ENCODE assay signal across 1 cellular context in the genomic region with DNA sequence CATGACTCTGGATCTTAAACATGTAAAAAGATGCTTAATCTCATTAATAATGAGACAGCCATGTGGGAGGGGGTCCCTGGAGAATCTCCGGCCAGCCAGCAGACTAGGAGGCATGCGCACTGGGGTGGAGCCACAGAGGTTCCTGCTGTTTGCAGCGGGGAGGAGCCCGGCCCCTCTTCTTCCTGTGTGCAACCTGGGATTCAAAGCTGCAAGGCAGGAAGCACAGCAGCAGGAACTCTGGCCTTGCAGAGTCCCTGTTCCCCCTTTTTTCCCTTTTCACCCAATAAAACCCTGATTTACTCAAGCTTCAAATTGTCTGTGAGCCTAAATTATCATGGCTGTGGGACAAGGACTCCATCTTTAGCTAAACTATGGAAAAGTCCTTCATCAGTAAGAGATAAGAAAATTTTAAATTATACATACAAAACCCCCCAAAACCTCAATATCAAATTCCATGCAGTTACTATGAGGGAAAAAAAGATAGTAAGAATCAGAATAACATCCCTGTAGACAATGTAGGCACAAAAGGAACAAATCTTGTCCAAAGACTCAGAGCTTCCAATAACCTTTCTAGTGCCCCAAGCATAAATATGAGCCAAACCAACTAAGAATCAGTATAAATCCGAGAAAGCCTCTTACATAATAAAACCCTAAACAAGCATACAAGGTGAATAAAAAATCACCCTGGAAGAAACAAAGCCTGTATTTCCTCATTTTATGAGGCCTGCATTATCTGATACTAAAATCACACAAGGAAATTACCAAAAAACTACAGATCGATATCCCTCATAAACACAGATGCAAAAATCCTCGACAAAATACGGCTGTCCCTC.
TF ChIP-seq lines count a peak whose summit lies in the region.

No MANE protein-coding gene starts in this region.

TF ChIP-seq in HEK293, 187 proteins besides CTCF, POLR2A, EP300 and RAD21 (continued from another document):
- TF ChIP-seq, protein P1, sequence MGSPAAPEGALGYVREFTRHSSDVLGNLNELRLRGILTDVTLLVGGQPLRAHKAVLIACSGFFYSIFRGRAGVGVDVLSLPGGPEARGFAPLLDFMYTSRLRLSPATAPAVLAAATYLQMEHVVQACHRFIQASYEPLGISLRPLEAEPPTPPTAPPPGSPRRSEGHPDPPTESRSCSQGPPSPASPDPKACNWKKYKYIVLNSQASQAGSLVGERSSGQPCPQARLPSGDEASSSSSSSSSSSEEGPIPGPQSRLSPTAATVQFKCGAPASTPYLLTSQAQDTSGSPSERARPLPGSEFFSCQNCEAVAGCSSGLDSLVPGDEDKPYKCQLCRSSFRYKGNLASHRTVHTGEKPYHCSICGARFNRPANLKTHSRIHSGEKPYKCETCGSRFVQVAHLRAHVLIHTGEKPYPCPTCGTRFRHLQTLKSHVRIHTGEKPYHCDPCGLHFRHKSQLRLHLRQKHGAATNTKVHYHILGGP (tag by site-specific recombination; IDR thresholded peaks at IDR 0.05) = no peak
- no peak for TF ChIP-seq ZNF701 (tag by site-specific recombination; IDR thresholded peaks at IDR 0.05)
- TF ChIP-seq, protein P2, sequence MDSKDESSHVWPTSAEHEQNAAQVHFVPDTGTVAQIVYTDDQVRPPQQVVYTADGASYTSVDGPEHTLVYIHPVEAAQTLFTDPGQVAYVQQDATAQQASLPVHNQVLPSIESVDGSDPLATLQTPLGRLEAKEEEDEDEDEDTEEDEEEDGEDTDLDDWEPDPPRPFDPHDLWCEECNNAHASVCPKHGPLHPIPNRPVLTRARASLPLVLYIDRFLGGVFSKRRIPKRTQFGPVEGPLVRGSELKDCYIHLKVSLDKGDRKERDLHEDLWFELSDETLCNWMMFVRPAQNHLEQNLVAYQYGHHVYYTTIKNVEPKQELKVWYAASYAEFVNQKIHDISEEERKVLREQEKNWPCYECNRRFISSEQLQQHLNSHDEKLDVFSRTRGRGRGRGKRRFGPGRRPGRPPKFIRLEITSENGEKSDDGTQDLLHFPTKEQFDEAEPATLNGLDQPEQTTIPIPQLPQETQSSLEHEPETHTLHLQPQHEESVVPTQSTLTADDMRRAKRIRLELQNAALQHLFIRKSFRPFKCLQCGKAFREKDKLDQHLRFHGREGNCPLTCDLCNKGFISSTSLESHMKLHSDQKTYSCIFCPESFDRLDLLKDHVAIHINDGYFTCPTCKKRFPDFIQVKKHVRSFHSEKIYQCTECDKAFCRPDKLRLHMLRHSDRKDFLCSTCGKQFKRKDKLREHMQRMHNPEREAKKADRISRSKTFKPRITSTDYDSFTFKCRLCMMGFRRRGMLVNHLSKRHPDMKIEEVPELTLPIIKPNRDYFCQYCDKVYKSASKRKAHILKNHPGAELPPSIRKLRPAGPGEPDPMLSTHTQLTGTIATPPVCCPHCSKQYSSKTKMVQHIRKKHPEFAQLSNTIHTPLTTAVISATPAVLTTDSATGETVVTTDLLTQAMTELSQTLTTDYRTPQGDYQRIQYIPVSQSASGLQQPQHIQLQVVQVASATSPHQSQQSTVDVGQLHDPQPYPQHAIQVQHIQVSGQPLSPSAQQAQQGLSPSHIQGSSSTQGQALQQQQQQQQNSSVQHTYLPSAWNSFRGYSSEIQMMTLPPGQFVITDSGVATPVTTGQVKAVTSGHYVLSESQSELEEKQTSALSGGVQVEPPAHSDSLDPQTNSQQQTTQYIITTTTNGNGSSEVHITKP (tag by site-specific recombination; IDR thresholded peaks at IDR 0.05) = peak; percentile 93
- peak; percentile 69; the same call in 1 of the 2 replicates for TF ChIP-seq IKZF3 (tag by site-specific recombination; IDR thresholded peaks at IDR 0.05)
- TF ChIP-seq, protein P3, sequence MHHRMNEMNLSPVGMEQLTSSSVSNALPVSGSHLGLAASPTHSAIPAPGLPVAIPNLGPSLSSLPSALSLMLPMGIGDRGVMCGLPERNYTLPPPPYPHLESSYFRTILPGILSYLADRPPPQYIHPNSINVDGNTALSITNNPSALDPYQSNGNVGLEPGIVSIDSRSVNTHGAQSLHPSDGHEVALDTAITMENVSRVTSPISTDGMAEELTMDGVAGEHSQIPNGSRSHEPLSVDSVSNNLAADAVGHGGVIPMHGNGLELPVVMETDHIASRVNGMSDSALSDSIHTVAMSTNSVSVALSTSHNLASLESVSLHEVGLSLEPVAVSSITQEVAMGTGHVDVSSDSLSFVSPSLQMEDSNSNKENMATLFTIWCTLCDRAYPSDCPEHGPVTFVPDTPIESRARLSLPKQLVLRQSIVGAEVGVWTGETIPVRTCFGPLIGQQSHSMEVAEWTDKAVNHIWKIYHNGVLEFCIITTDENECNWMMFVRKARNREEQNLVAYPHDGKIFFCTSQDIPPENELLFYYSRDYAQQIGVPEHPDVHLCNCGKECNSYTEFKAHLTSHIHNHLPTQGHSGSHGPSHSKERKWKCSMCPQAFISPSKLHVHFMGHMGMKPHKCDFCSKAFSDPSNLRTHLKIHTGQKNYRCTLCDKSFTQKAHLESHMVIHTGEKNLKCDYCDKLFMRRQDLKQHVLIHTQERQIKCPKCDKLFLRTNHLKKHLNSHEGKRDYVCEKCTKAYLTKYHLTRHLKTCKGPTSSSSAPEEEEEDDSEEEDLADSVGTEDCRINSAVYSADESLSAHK (tag by site-specific recombination; IDR thresholded peaks at IDR 0.05) = no peak
- no peak for TF ChIP-seq ZNF112 (tag by site-specific recombination; IDR thresholded peaks at IDR 0.05)
- TF ChIP-seq ZBTB20 (tag by site-specific recombination; IDR thresholded peaks at IDR 0.05) = peak; percentile 93
- TF ChIP-seq ZSCAN30 (tag by site-specific recombination; IDR thresholded peaks at IDR 0.05) = no peak
- no peak for TF ChIP-seq ZNF560 (tag by site-specific recombination; IDR thresholded peaks at IDR 0.05; ENCODE audit: borderline replicate concordance)
- TF ChIP-seq ZNF664 (tag by site-specific recombination; IDR thresholded peaks at IDR 0.05) = no peak
- TF ChIP-seq, protein P4, sequence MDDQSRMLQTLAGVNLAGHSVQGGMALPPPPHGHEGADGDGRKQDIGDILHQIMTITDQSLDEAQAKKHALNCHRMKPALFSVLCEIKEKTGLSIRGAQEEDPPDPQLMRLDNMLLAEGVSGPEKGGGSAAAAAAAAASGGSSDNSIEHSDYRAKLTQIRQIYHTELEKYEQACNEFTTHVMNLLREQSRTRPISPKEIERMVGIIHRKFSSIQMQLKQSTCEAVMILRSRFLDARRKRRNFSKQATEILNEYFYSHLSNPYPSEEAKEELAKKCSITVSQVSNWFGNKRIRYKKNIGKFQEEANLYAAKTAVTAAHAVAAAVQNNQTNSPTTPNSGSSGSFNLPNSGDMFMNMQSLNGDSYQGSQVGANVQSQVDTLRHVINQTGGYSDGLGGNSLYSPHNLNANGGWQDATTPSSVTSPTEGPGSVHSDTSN (CRISPR knock-in tag; IDR thresholded peaks at IDR 0.05) = no peak
- TF ChIP-seq, protein P5, sequence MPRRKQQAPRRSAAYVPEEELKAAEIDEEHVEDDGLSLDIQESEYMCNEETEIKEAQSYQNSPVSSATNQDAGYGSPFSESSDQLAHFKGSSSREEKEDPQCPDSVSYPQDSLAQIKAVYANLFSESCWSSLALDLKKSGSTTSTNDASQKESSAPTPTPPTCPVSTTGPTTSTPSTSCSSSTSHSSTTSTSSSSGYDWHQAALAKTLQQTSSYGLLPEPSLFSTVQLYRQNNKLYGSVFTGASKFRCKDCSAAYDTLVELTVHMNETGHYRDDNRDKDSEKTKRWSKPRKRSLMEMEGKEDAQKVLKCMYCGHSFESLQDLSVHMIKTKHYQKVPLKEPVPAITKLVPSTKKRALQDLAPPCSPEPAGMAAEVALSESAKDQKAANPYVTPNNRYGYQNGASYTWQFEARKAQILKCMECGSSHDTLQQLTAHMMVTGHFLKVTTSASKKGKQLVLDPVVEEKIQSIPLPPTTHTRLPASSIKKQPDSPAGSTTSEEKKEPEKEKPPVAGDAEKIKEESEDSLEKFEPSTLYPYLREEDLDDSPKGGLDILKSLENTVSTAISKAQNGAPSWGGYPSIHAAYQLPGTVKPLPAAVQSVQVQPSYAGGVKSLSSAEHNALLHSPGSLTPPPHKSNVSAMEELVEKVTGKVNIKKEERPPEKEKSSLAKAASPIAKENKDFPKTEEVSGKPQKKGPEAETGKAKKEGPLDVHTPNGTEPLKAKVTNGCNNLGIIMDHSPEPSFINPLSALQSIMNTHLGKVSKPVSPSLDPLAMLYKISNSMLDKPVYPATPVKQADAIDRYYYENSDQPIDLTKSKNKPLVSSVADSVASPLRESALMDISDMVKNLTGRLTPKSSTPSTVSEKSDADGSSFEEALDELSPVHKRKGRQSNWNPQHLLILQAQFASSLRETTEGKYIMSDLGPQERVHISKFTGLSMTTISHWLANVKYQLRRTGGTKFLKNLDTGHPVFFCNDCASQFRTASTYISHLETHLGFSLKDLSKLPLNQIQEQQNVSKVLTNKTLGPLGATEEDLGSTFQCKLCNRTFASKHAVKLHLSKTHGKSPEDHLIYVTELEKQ (tag by site-specific recombination; IDR thresholded peaks at IDR 0.05; ENCODE audit: borderline replicate concordance) = no peak
- no peak for TF ChIP-seq ZNF600 (tag by site-specific recombination; IDR thresholded peaks at IDR 0.05)
- TF ChIP-seq PRDM1 (tag by site-specific recombination; IDR thresholded peaks at IDR 0.05) = no peak
- no peak for TF ChIP-seq ZNF548 (tag by site-specific recombination; IDR thresholded peaks at IDR 0.05)
- TF ChIP-seq, protein P6, sequence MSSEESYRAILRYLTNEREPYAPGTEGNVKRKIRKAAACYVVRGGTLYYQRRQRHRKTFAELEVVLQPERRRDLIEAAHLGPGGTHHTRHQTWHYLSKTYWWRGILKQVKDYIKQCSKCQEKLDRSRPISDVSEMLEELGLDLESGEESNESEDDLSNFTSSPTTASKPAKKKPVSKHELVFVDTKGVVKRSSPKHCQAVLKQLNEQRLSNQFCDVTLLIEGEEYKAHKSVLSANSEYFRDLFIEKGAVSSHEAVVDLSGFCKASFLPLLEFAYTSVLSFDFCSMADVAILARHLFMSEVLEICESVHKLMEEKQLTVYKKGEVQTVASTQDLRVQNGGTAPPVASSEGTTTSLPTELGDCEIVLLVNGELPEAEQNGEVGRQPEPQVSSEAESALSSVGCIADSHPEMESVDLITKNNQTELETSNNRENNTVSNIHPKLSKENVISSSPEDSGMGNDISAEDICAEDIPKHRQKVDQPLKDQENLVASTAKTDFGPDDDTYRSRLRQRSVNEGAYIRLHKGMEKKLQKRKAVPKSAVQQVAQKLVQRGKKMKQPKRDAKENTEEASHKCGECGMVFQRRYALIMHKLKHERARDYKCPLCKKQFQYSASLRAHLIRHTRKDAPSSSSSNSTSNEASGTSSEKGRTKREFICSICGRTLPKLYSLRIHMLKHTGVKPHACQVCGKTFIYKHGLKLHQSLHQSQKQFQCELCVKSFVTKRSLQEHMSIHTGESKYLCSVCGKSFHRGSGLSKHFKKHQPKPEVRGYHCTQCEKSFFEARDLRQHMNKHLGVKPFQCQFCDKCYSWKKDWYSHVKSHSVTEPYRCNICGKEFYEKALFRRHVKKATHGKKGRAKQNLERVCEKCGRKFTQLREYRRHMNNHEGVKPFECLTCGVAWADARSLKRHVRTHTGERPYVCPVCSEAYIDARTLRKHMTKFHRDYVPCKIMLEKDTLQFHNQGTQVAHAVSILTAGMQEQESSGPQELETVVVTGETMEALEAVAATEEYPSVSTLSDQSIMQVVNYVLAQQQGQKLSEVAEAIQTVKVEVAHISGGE (tag by site-specific recombination; conservative IDR thresholded peaks at IDR 0.05; ENCODE audit: low read depth) = peak; percentile 88
- TF ChIP-seq, protein P7, sequence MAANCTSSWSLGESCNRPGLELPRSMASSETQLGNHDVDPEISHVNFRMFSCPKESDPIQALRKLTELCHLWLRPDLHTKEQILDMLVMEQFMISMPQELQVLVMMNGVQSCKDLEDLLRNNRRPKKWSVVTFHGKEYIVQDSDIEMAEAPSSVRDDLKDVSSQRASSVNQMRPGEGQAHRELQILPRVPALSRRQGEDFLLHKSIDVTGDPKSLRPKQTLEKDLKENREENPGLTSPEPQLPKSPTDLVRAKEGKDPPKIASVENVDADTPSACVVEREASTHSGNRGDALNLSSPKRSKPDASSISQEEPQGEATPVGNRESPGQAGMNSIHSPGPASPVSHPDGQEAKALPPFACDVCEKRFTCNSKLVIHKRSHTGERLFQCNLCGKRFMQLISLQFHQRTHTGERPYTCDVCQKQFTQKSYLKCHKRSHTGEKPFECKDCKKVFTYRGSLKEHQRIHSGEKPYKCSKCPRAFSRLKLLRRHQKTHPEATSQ (tag by site-specific recombination; IDR thresholded peaks at IDR 0.05) = no peak
- TF ChIP-seq ZNF394 (tag by site-specific recombination; IDR thresholded peaks at IDR 0.05; ENCODE audit: borderline replicate concordance) = no peak
- TF ChIP-seq, protein P8, sequence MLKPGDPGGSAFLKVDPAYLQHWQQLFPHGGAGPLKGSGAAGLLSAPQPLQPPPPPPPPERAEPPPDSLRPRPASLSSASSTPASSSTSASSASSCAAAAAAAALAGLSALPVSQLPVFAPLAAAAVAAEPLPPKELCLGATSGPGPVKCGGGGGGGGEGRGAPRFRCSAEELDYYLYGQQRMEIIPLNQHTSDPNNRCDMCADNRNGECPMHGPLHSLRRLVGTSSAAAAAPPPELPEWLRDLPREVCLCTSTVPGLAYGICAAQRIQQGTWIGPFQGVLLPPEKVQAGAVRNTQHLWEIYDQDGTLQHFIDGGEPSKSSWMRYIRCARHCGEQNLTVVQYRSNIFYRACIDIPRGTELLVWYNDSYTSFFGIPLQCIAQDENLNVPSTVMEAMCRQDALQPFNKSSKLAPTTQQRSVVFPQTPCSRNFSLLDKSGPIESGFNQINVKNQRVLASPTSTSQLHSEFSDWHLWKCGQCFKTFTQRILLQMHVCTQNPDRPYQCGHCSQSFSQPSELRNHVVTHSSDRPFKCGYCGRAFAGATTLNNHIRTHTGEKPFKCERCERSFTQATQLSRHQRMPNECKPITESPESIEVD (tag by site-specific recombination; IDR thresholded peaks at IDR 0.05) = peak; percentile 67
- TF ChIP-seq, protein P9, sequence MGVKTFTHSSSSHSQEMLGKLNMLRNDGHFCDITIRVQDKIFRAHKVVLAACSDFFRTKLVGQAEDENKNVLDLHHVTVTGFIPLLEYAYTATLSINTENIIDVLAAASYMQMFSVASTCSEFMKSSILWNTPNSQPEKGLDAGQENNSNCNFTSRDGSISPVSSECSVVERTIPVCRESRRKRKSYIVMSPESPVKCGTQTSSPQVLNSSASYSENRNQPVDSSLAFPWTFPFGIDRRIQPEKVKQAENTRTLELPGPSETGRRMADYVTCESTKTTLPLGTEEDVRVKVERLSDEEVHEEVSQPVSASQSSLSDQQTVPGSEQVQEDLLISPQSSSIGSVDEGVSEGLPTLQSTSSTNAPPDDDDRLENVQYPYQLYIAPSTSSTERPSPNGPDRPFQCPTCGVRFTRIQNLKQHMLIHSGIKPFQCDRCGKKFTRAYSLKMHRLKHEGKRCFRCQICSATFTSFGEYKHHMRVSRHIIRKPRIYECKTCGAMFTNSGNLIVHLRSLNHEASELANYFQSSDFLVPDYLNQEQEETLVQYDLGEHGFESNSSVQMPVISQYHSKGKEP (tag by site-specific recombination; IDR thresholded peaks at IDR 0.05) = peak; percentile 67; the same call in 1 of the 2 replicates
